11 cellular contexts compared by ENCODE assay signal in the genomic region with DNA sequence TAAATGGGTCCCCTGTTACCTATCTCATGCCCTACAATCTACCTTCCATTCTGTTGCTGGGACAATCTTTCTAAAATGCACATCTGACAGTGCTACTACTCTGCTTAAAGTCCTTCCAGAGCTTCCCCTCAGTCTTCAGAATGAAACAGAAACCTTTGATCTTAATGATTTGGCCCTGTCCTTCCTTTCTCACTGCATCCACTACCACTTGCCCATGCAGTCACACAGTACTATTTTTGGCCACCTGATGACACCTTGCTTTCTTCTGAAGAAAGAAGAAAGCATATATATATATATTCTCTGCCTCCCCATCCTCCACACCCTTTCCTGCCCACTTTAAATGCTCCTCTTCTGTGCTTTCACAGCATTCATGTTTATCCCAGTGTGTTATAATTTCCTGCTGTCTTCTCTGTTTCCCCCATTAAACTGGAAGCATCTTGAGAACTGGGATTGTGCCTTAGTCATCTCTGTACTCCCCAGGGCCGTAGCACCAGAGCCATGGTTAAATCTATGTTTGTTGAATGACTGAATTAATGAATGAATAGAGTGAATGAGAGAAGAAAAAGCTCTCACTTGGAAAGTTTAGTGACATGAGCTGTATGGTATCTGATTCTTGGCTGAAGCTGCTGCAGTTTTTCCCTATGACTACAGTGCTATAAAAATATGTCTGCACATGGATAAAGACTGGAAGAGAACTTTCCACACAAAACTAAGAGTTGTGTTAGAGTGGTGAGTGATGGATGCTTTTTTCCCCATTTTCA. TPM values are rescaled to one million over a fixed set of nuclear protein-coding genes. Genes with fewer than 3 reads are reported as not detected.
DNase-seq lines count a peak whose midpoint lies in the region; ATAC-seq and TF ChIP-seq lines count a peak whose summit lies in the region.
"Had no signal": no experiment of that assay in that cellular context is flagged by ENCODE, and none has a peak within 500 bp of the region (broad histone marks: within the 10 kb centered on the region; RNA-seq: fewer than 3 reads in every experiment).

No MANE protein-coding gene starts in this region.

- H3K4me3 ChIP-seq in IMR-90 (ENCODE audit: insufficient read depth, low read depth, low read length) (no peak overlapping the region), body of pancreas (no peak overlapping the region)
- H3K4me3 ChIP-seq: testis had no signal

- H3K4me1 ChIP-seq in IMR-90 (ENCODE audit: control insufficient read depth, insufficient read depth, low read length) = peaks cover 12% of the 10 kb centered on the region
- no peaks in the 10 kb centered on the region for H3K4me1 ChIP-seq in body of pancreas
- H3K4me1 ChIP-seq: testis had no signal

- H3K27ac Mint-ChIP-seq in mesothelial cell of epicardium = peak overlapping the region; percentile 43
- H3K27ac Mint-ChIP-seq: activated naive CD8-positive, alpha-beta T cell treated with anti-CD3 and anti-CD28 coated beads, Interleukin-2, amount 10 ng/mL, durations not matched to agents 7 days and 5 days had no signal

- H4K91ac ChIP-seq in IMR-90 (ENCODE audit: insufficient read depth, low read depth, low read length) = no peak overlapping the region; the same call in 1 of the 2 replicates

- no peak overlapping the region for H3K4me2 ChIP-seq in IMR-90 (ENCODE audit: low read depth, low read length)

- peak overlapping the region; percentile 56; the same call in 1 of the 2 replicates for H2BK20ac ChIP-seq in IMR-90 (ENCODE audit: low read depth, low read length)

- H3K9me3 Mint-ChIP-seq in mesothelial cell of epicardium = no peaks in the 10 kb centered on the region
- H3K9me3 Mint-ChIP-seq: activated naive CD8-positive, alpha-beta T cell treated with anti-CD3 and anti-CD28 coated beads, Interleukin-2, amount 10 ng/mL, durations not matched to agents 7 days and 5 days had no signal

- TF ChIP-seq POLR2A in IMR-90 (IDR thresholded peaks at IDR 0.05; ENCODE audit: low read depth, low read length) = no peak
- TF ChIP-seq POLR2A in body of pancreas (IDR thresholded peaks at IDR 0.05) = no peak

- no peak overlapping the region for H4K5ac ChIP-seq in IMR-90 (ENCODE audit: low read depth, low read length)

- H4K8ac ChIP-seq in IMR-90 (ENCODE audit: low read depth in 2 of 2, low read length in 2 of 2) = peak overlapping the region in 1 of 2 experiments; percentile 27; a peak in 1 of 4 replicates

- no TSS peak for BruUV-seq in IMR-90 (replicated peaks; lab: Mats Ljungman, UMichigan)

- H2BK5ac ChIP-seq in IMR-90 (ENCODE audit: low read depth, low read length, poor library complexity, severe bottlenecking) = peak overlapping the region; percentile 37

- dilution Hi-C loops in IMR-90 (cut with HindIII; ENCODE audit: low sequenced_read_pairs, unreplicated experiment) = no loop called here

- H3K9me3 ChIP-seq in IMR-90 (ENCODE audit: control insufficient read depth, insufficient read depth, low read length) = no peaks in the 10 kb centered on the region
- H3K9me3 ChIP-seq in body of pancreas = no peaks in the 10 kb centered on the region
- H3K9me3 ChIP-seq: testis had no signal

- POLR2A ChIA-PET in IMR-90 (lab: Charles Lee; ENCODE audit: unreplicated experiment) = no interaction called here

- H3K27me3 Mint-ChIP-seq in mesothelial cell of epicardium (ENCODE audit: low read depth) = no peaks in the 10 kb centered on the region

- H3K4me1 Mint-ChIP-seq in mesothelial cell of epicardium = peaks cover 51% of the 10 kb centered on the region

- H3K18ac ChIP-seq in IMR-90 (ENCODE audit: low read depth, low read length) = peak overlapping the region; percentile 33; the same call in 1 of the 2 replicates

- ATAC-seq in GM18909 (IDR thresholded peaks at IDR 0.05; ENCODE audit: poor library complexity, unreplicated experiment) (peak; percentile 78), HG02610 (IDR thresholded peaks at IDR 0.05; ENCODE audit: unreplicated experiment) (peak; percentile 89), IMR-90 (ENCODE audit: low read depth) (peak; percentile 27), body of pancreas (no peak)

- no peak overlapping the region for H3K14ac ChIP-seq in IMR-90 (replicated peaks; ENCODE audit: low read depth, low read length)

- no peak overlapping the region; the same call in 1 of the 2 replicates for H2AK5ac ChIP-seq in IMR-90 (ENCODE audit: low read depth, low read length)

- H3K23ac ChIP-seq in IMR-90 (ENCODE audit: low read depth, low read length) = no peak overlapping the region

- in situ Hi-C loops in IMR-90 (cut with MboI; ENCODE audit: low sequenced_read_pairs) = loop anchor here (5.0 to 25.0 kb wide), 3 partner anchors 258 to 703 kb away; no protein-coding TSS in a partner anchor

- H3K36me3 ChIP-seq in IMR-90 (ENCODE audit: control insufficient read depth, insufficient read depth, low read length) = no peaks in the 10 kb centered on the region
- H3K36me3 ChIP-seq in body of pancreas (replicated peaks in 1 of 2; ENCODE audit: insufficient read depth in 1 of 2, low read depth in 2 of 2) = no peaks in the 10 kb centered on the region

- H2AFZ ChIP-seq in IMR-90 (replicated peaks; ENCODE audit: low read length, poor library complexity) = no peak overlapping the region

- no peaks in the 10 kb centered on the region for H3K36me3 Mint-ChIP-seq in mesothelial cell of epicardium
- H3K36me3 Mint-ChIP-seq: activated naive CD8-positive, alpha-beta T cell treated with anti-CD3 and anti-CD28 coated beads, Interleukin-2, amount 10 ng/mL, durations not matched to agents 7 days and 5 days had no signal

- H3K4me3 Mint-ChIP-seq in mesothelial cell of epicardium = no peak overlapping the region
- H3K4me3 Mint-ChIP-seq: activated naive CD8-positive, alpha-beta T cell treated with anti-CD3 and anti-CD28 coated beads, Interleukin-2, amount 10 ng/mL, durations not matched to agents 7 days and 5 days had no signal

- H3K9me1 ChIP-seq in IMR-90 (ENCODE audit: insufficient read depth, low read length) = 0 out of 2 replicates have a peak, but pooled peaks cover 3% of the 10 kb centered on the region

- intact Hi-C loops in IMR-90 (cut with micrococcal nuclease) (loop anchor here (5.0 to 10.0 kb wide), 4 partner anchors 330 to 930 kb away; a partner anchor contains a TSS), body of pancreas (cut with DNase I) (no loop called here)

- H3K27ac ChIP-seq in IMR-90 (ENCODE audit: insufficient read depth, low read length) (no peak overlapping the region), body of pancreas (no peak overlapping the region)
- H3K27ac ChIP-seq: testis had no signal

- CTCF ChIA-PET in IMR-90 (lab: Yijun Ruan, JAX) = interaction anchor here (0.7 to 2.7 kb wide), 3 partner anchors 105 to 254 kb away, joined by 3 to 9 read pairs (median 4); no protein-coding TSS in a partner anchor

- TF ChIP-seq CTCF in IMR-90 (conservative IDR thresholded peaks at IDR 0.05; ENCODE audit: low read depth, low read length) (no peak), mesothelial cell of epicardium (IDR thresholded peaks at IDR 0.05; ENCODE audit: unreplicated experiment) (no peak), body of pancreas (IDR thresholded peaks at IDR 0.05) (no peak)

- peak overlapping the region; percentile 42; the same call in 1 of the 2 replicates for H2BK120ac ChIP-seq in IMR-90 (ENCODE audit: low read depth, low read length)

- no peaks in the 10 kb centered on the region for H4K20me1 ChIP-seq in IMR-90 (ENCODE audit: insufficient read depth, low read length)

- no CpG with 5 or more reads among the region's 1 CpG for WGBS in IMR-90 (ENCODE audit: extremely low coverage in 2 of 2, insufficient read length in 1 of 2), 2 experiments
- WGBS in body of pancreas, 2 donors = 53 to 71% methylated on average over 1 of the region's 1 CpG

- no peak overlapping the region for H2BK15ac ChIP-seq in IMR-90 (ENCODE audit: low read depth, low read length)

- no peaks in the 10 kb centered on the region for H3K79me1 ChIP-seq in IMR-90 (ENCODE audit: low read depth in 1 of 2, low read length in 2 of 2)

- H3K4ac ChIP-seq in IMR-90 (ENCODE audit: low read depth, low read length) = peak overlapping the region; percentile 43; the same call in 1 of the 2 replicates

- no peak overlapping the region for H3K9ac ChIP-seq in IMR-90 (ENCODE audit: low read depth, low read length)

- TF ChIP-seq RAD21 in IMR-90 (IDR thresholded peaks at IDR 0.05; ENCODE audit: low read length) = no peak

- DNase-seq in IMR-90 (peak; percentile 77), mesothelial cell of epicardium (ENCODE audit: low spot score in 2 of 2, unreplicated experiment in 2 of 2) (no peak), retina (no peak), NOMO-1 treated with dmso at 0.1 percent for 144 hours (lab: John Stamatoyannopoulos, UW; ENCODE audit: unreplicated experiment) (no peak), body of pancreas (no peak), C1 segment of cervical spinal cord (lab: John Stamatoyannopoulos, UW) (no peak)
- DNase-seq: activated naive CD8-positive, alpha-beta T cell treated with anti-CD3 and anti-CD28 coated beads, Interleukin-2, amount 10 ng/mL, durations not matched to agents 7 days and 5 days; NCI-H1092; testis had no signal

- H2AK9ac ChIP-seq in IMR-90 (replicated peaks; ENCODE audit: low read depth, low read length, poor library complexity) = no peak overlapping the region

- H3K27me3 ChIP-seq in IMR-90 (ENCODE audit: control insufficient read depth, insufficient read depth, low read length) = peaks cover 4% of the 10 kb centered on the region; the same call in 1 of the 2 replicates
- H3K27me3 ChIP-seq in body of pancreas = no peaks in the 10 kb centered on the region
- H3K27me3 ChIP-seq: testis had no signal

- H3K56ac ChIP-seq in IMR-90 (ENCODE audit: extremely low read depth, insufficient read depth, low read length) = no peak overlapping the region

TF ChIP-seq in IMR-90, 13 proteins besides CTCF, POLR2A, EP300 and RAD21:
- TF ChIP-seq BHLHE40 (IDR thresholded peaks at IDR 0.05; ENCODE audit: low read depth, low read length) = no peak

RNA-seq across cellular contexts. Expression of a gene that starts 56.2 kb away (rescaled TPM):
- 0.56 and 0.90 TPM in 2 replicates for total RNA-seq in IMR-90 (2012; rRNA removed)
- polyA plus RNA-seq in IMR-90 (2012; rRNA removed) = 0.26 and 0.30 TPM in 2 replicates
- 0.13 and 0.15 TPM in 2 replicates for polyA plus RNA-seq in IMR-90 (2012; cell fraction: cytosol; rRNA removed)
- 0.29 and 0.42 TPM in 2 replicates for polyA plus RNA-seq in IMR-90 (2012; cell fraction: nucleus; rRNA removed; ENCODE audit: low replicate concordance)
- 0.43 to 0.55 TPM (median 0.47 TPM) in 3 replicates for total RNA-seq in mesothelial cell of epicardium
- total RNA-seq in body of pancreas = not detected
- total RNA-seq: activated naive CD8-positive, alpha-beta T cell treated with anti-CD3 and anti-CD28 coated beads, Interleukin-2, amount 10 ng/mL, durations not matched to agents 7 days and 5 days had no signal
